Comparison of ENCODE assay signal across 11 cellular contexts in genomic region chr11:72686639-72687215, GRCh38. TPM values are rescaled to one million over a fixed set of nuclear protein-coding genes. Genes with fewer than 3 reads are reported as not detected.
DNase-seq lines count a peak whose midpoint lies in the region; ATAC-seq and TF ChIP-seq lines count a peak whose summit lies in the region.
"Had no signal": no experiment of that assay in that cellular context is flagged by ENCODE, and none has a peak within 500 bp of the region (broad histone marks: within the 10 kb centered on the region; RNA-seq: fewer than 3 reads in every experiment).

No MANE protein-coding gene starts in this region.

- peak overlapping the region; percentile 73 for H3K27ac ChIP-seq in vagina
- H3K27ac ChIP-seq in WERI-Rb-1: no peak overlapping the region
- H3K27ac ChIP-seq: C4-2B had no signal

- peaks cover 0 to 36% of the 10 kb centered on the region in 2 donors for H3K36me3 ChIP-seq in vagina
- peaks cover 17% of the 10 kb centered on the region for H3K36me3 ChIP-seq in WERI-Rb-1

- no peak overlapping the region for H3K4me3 Mint-ChIP-seq in stimulated activated naive CD8-positive, alpha-beta T cell treated with anti-CD3 and anti-CD28 coated beads, Interleukin-15, Interleukin-2, amounts not matched to agents 100 ng/mL and 50 ng/mL, for 24 hours
- H3K4me3 Mint-ChIP-seq in chondrocyte (ENCODE audit: unreplicated experiment): no peak overlapping the region
- no peak overlapping the region for H3K4me3 Mint-ChIP-seq in mesothelial cell of epicardium
- H3K4me3 Mint-ChIP-seq: activated B cell treated with CpG ODN at 0.5 μM for 24 hours had no signal

- no peaks in the 10 kb centered on the region for H3K27me3 Mint-ChIP-seq in stimulated activated naive CD8-positive, alpha-beta T cell treated with anti-CD3 and anti-CD28 coated beads, Interleukin-15, Interleukin-2, amounts not matched to agents 100 ng/mL and 50 ng/mL, for 24 hours
- peaks cover under 1% of the 10 kb centered on the region for H3K27me3 Mint-ChIP-seq in chondrocyte (ENCODE audit: low read depth)
- no peaks in the 10 kb centered on the region for H3K27me3 Mint-ChIP-seq in mesothelial cell of epicardium (ENCODE audit: low read depth)
- H3K27me3 Mint-ChIP-seq: activated B cell treated with CpG ODN at 0.5 μM for 24 hours had no signal

- intact Hi-C loops in vagina (cut with DNase I): loop anchor here (10.0 kb wide), 1 partner anchor 212 kb away; no protein-coding TSS in a partner anchor

- DNase-seq in stimulated activated naive CD8-positive, alpha-beta T cell treated with anti-CD3 and anti-CD28 coated beads, Interleukin-15, Interleukin-2, amounts not matched to agents 100 U/mL and 50 U/mL, for 24 hours: no peak
- no peak for DNase-seq in chondrocyte (ENCODE audit: low spot score)
- no peak for DNase-seq in mesothelial cell of epicardium (ENCODE audit: low spot score in 2 of 2, unreplicated experiment in 2 of 2)
- DNase-seq in vagina (ENCODE audit: extremely low spot score in 2 of 2): no peak
- no peak for DNase-seq in LoVo (ENCODE audit: low spot score)
- DNase-seq in ACHN: no peak
- DNase-seq in WERI-Rb-1: no peak
- DNase-seq: activated B cell treated with CpG ODN at 0.5 μM for 24 hours, NCI-H2171 had no signal

- H3K9me3 Mint-ChIP-seq in stimulated activated naive CD8-positive, alpha-beta T cell treated with anti-CD3 and anti-CD28 coated beads, Interleukin-15, Interleukin-2, amounts not matched to agents 100 ng/mL and 50 ng/mL, for 24 hours: no peaks in the 10 kb centered on the region
- H3K9me3 Mint-ChIP-seq in chondrocyte (ENCODE audit: low read depth) (no peaks in the 10 kb centered on the region), mesothelial cell of epicardium (no peaks in the 10 kb centered on the region)
- H3K9me3 Mint-ChIP-seq: activated B cell treated with CpG ODN at 0.5 μM for 24 hours had no signal

- peaks cover 12% of the 10 kb centered on the region for H3K36me3 Mint-ChIP-seq in stimulated activated naive CD8-positive, alpha-beta T cell treated with anti-CD3 and anti-CD28 coated beads, Interleukin-15, Interleukin-2, amounts not matched to agents 100 ng/mL and 50 ng/mL, for 24 hours (ENCODE audit: low read depth)
- H3K36me3 Mint-ChIP-seq in chondrocyte (ENCODE audit: low read depth) (peaks cover 17% of the 10 kb centered on the region), mesothelial cell of epicardium (peaks cover 20% of the 10 kb centered on the region)

- peaks cover 41% of the 10 kb centered on the region for H3K4me1 ChIP-seq in vagina

- in situ Hi-C loops in ACHN (cut with HindIII; ENCODE audit: low pct_ligation_motif_present, low pct_unique_long_range_greater_than_20kb, low sequenced_read_pairs): no loop called here

- TF ChIP-seq POLR2A in vagina (IDR thresholded peaks at IDR 0.05): no peak

- TF ChIP-seq CTCF in chondrocyte (IDR thresholded peaks at IDR 0.05) (no peak), mesothelial cell of epicardium (IDR thresholded peaks at IDR 0.05; ENCODE audit: unreplicated experiment) (no peak), vagina (IDR thresholded peaks at IDR 0.05) (no peak), WERI-Rb-1 (IDR thresholded peaks at IDR 0.05; ENCODE audit: low read depth, low read length) (no peak)

- no peaks in the 10 kb centered on the region for H3K9me3 ChIP-seq in vagina
- H3K9me3 ChIP-seq in WERI-Rb-1 (ENCODE audit: severe bottlenecking): no peaks in the 10 kb centered on the region

- no peaks in the 10 kb centered on the region for H3K27me3 ChIP-seq in vagina
- no peaks in the 10 kb centered on the region for H3K27me3 ChIP-seq in WERI-Rb-1 (ENCODE audit: insufficient read depth, low read depth, severe bottlenecking)

- no peak for ATAC-seq in stimulated activated naive CD8-positive, alpha-beta T cell treated with anti-CD3 and anti-CD28 coated beads, Interleukin-15, Interleukin-2, amounts not matched to agents 100 U/mL and 50 U/mL, for 24 hours

- peaks cover 33% of the 10 kb centered on the region for H3K4me1 Mint-ChIP-seq in stimulated activated naive CD8-positive, alpha-beta T cell treated with anti-CD3 and anti-CD28 coated beads, Interleukin-15, Interleukin-2, amounts not matched to agents 100 ng/mL and 50 ng/mL, for 24 hours (ENCODE audit: low read depth)
- H3K4me1 Mint-ChIP-seq in chondrocyte (ENCODE audit: low read depth) (peaks cover 10% of the 10 kb centered on the region), mesothelial cell of epicardium (peaks cover 4% of the 10 kb centered on the region)

- H3K27ac Mint-ChIP-seq in stimulated activated naive CD8-positive, alpha-beta T cell treated with anti-CD3 and anti-CD28 coated beads, Interleukin-15, Interleukin-2, amounts not matched to agents 100 ng/mL and 50 ng/mL, for 24 hours: peak overlapping the region; percentile 69
- H3K27ac Mint-ChIP-seq in chondrocyte (ENCODE audit: unreplicated experiment): peak overlapping the region; percentile 49
- peak overlapping the region; percentile 54 for H3K27ac Mint-ChIP-seq in mesothelial cell of epicardium
- H3K27ac Mint-ChIP-seq: activated B cell treated with CpG ODN at 0.5 μM for 24 hours had no signal

- H3K4me3 ChIP-seq in vagina (no peak overlapping the region), WERI-Rb-1 (ENCODE audit: low read depth, low read length) (no peak overlapping the region)

RNA-seq across cellular contexts. Expression of gene PDE2A, which starts 12.5 kb away (rescaled TPM):
- total RNA-seq in chondrocyte (0.21 TPM in 1 of 3 replicates, not detected in the others), mesothelial cell of epicardium (0.63 to 1.4 TPM (median 1.1 TPM) in 3 replicates), vagina (57.0 TPM)

Comparison
In these comparisons a context has a peak if more than half of its experiments do, and no peak if none do; other contexts are left out.
1. RNA of gene PDE2A, which starts 12.5 kb away (total RNA-seq): 57.0 TPM in vagina (single experiment); 0.63 to 1.4 TPM in mesothelial cell of epicardium and 0.21 TPM in chondrocyte; every median in the first group is over 10 times any median in the second.
2. Peak in every context shown above with its lines, with median percentiles within 50 percentile points of each other: H3K27ac Mint-ChIP-seq.